In genomic region chr9:36192196-36192595, GRCh38 we compare ENCODE assay signal across 1 cellular context.
TF ChIP-seq lines count a peak whose summit lies in the region.

No MANE protein-coding gene starts in this region.

TF ChIP-seq in HepG2, 621 proteins besides CTCF, POLR2A, EP300 and RAD21:
- TF ChIP-seq NCOR1 (IDR thresholded peaks at IDR 0.05; ENCODE audit: borderline replicate concordance, low read length) (no peak), ZNF18 (CRISPR knock-in tag; IDR thresholded peaks at IDR 0.05; ENCODE audit: insufficient replicate concordance) (peak; percentile 30), POLR2G (IDR thresholded peaks at IDR 0.05; ENCODE audit: low read depth, low read length) (0 out of 2 replicates have a peak, but pooled peaks have one; percentile 6), ZNF34 (CRISPR knock-in tag; IDR thresholded peaks at IDR 0.05; ENCODE audit: borderline replicate concordance) (no peak), RBFOX2 (IDR thresholded peaks at IDR 0.05; ENCODE audit: low read depth, low read length) (0 out of 2 replicates have a peak, but pooled peaks have one; percentile 3)
TF ChIP-seq in HepG2: peak in this region for 3.
